Comparison of ENCODE assay signal across 19 cellular contexts in genomic region chr1:202045699-202046098, GRCh38. TPM values are rescaled to one million over a fixed set of nuclear protein-coding genes. Genes with fewer than 3 reads are reported as not detected.
DNase-seq lines count a peak whose midpoint lies in the region; ATAC-seq, FAIRE-seq and TF ChIP-seq lines count a peak whose summit lies in the region.
"Had no signal": no experiment of that assay in that cellular context is flagged by ENCODE, and none has a peak within 500 bp of the region (broad histone marks: within the 10 kb centered on the region; RNA-seq: fewer than 3 reads in every experiment).

No MANE protein-coding gene starts in this region.

- H3K36me3 Mint-ChIP-seq in MCF 10A (ENCODE audit: insufficient read depth, unreplicated experiment), result no peaks in the 10 kb centered on the region

- no TSS peak for BruUV-seq in MCF 10A (replicated peaks; lab: Mats Ljungman, UMichigan)

- H3K4me3 Mint-ChIP-seq in MCF 10A (ENCODE audit: unreplicated experiment), result no peak overlapping the region
- H3K4me3 Mint-ChIP-seq: activated B cell treated with CpG ODN at 0.5 μM for 24 hours; CD8-positive, alpha-beta memory T cell had no signal

- FAIRE-seq in HTR-8/SVneo (lab: Jason Lieb, UNC), result no peak
- FAIRE-seq: astrocyte had no signal

- intact Hi-C loops in breast epithelium (cut with DNase I; ENCODE audit: low total_unique reads), result no loop called here
- intact Hi-C loops in MCF 10A (cut with micrococcal nuclease), result no loop called here
- intact Hi-C loops in right lobe of liver (cut with DNase I), result no loop called here

- H3K4me1 ChIP-seq in breast epithelium (peaks cover 2 to 21% of the 10 kb centered on the region in 2 donors), right lobe of liver (peaks cover 0 to 27% (median 9%) of the 10 kb centered on the region in 4 donors), BE2C (no peaks in the 10 kb centered on the region; the same call in 1 of the 2 replicates)

- H3K4me3 ChIP-seq in breast epithelium, result peak overlapping the region in 1 of 3 donors; percentile 10
- no peak overlapping the region for H3K4me3 ChIP-seq in right lobe of liver
- H3K4me3 ChIP-seq in BE2C (ENCODE audit: low read depth, low read length), result no peak overlapping the region
- H3K4me3 ChIP-seq: coronary artery, heart right ventricle, thyroid gland had no signal

- POLR2A ChIA-PET in MCF 10A (lab: Yijun Ruan, JAX), result interaction anchor here (0.5 to 2.6 kb wide), 4 partner anchors 11 to 69 kb away, joined by 3 to 18 read pairs (median 4); no protein-coding TSS in a partner anchor

- H3K9me3 ChIP-seq in breast epithelium (no peaks in the 10 kb centered on the region), right lobe of liver (no peaks in the 10 kb centered on the region), BE2C (no peaks in the 10 kb centered on the region)
- H3K9me3 ChIP-seq: heart right ventricle, thyroid gland had no signal

- TF ChIP-seq POLR2A in breast epithelium (IDR thresholded peaks at IDR 0.05) (no peak), right lobe of liver (IDR thresholded peaks at IDR 0.05) (no peak)

- DNase-seq in breast epithelium (ENCODE audit: low spot score in 2 of 2) (no peak), MCF 10A (ENCODE audit: unreplicated experiment) (no peak), NCI-H345 treated with DMSO at 0.1 percent for 48 hours (lab: John Stamatoyannopoulos, UW; ENCODE audit: unreplicated experiment) (peak; percentile 75), right lobe of liver (no peak), HTR-8/SVneo (ENCODE audit: insufficient read length, low spot score) (no peak), BE2C (no peak)
- no peak for DNase-seq in activated CD8-positive, alpha-beta memory T cell treated with anti-CD3 and anti-CD28 coated beads for 24 hours
- DNase-seq in activated T-cell treated with anti-CD3 and anti-CD28 coated beads, Interleukin-2, amount 50 U/mL, for 48 hours, result no peak
- DNase-seq: activated B cell treated with CpG ODN at 0.5 μM for 24 hours; activated effector memory CD4-positive, alpha-beta T cell treated with anti-CD3 and anti-CD28 coated beads, Interleukin-2, amount 50 U/mL, for 16 hours; CD8-positive, alpha-beta memory T cell; heart right ventricle; islet precursor cell; stimulated activated CD4-positive, alpha-beta T cell treated with anti-CD3 and anti-CD28 coated beads, Interleukin-4, amount 100 ng/mL, for 4 hours; T-helper 1 cell had no signal

- no peak overlapping the region for H3K27ac Mint-ChIP-seq in MCF 10A (ENCODE audit: low read depth, unreplicated experiment)
- H3K27ac Mint-ChIP-seq: activated B cell treated with CpG ODN at 0.5 μM for 24 hours had no signal

- H3K36me3 ChIP-seq in breast epithelium (no peaks in the 10 kb centered on the region), right lobe of liver (no peaks in the 10 kb centered on the region), BE2C (no peaks in the 10 kb centered on the region)
- H3K36me3 ChIP-seq: heart right ventricle, thyroid gland had no signal

- H3K4me1 Mint-ChIP-seq in MCF 10A (ENCODE audit: insufficient read depth, unreplicated experiment), result peaks cover 20% of the 10 kb centered on the region
- H3K4me1 Mint-ChIP-seq: activated B cell treated with CpG ODN at 0.5 μM for 24 hours had no signal

- H3K27ac ChIP-seq in breast epithelium, result peak overlapping the region; percentile 94
- H3K27ac ChIP-seq in right lobe of liver, result peak overlapping the region; percentile 7 to 77 (median 76)
- H3K27ac ChIP-seq: coronary artery, heart right ventricle had no signal

- CTCF ChIA-PET in MCF 10A (lab: Yijun Ruan, JAX), result interaction anchor here (0.6 to 1.5 kb wide), 4 partner anchors 11 to 459 kb away, joined by 3 to 4 read pairs (median 3); no protein-coding TSS in a partner anchor

- H3K27me3 Mint-ChIP-seq in MCF 10A (ENCODE audit: insufficient read depth, unreplicated experiment), result no peaks in the 10 kb centered on the region

- H3K9me3 Mint-ChIP-seq in MCF 10A (ENCODE audit: unreplicated experiment), result no peaks in the 10 kb centered on the region
- H3K9me3 Mint-ChIP-seq: activated B cell treated with CpG ODN at 0.5 μM for 24 hours; CD8-positive, alpha-beta memory T cell had no signal

- H3K27me3 ChIP-seq in breast epithelium (no peaks in the 10 kb centered on the region), right lobe of liver (no peaks in the 10 kb centered on the region), BE2C (no peaks in the 10 kb centered on the region)
- H3K27me3 ChIP-seq: heart right ventricle, thyroid gland had no signal

- peak in 1 of 4 donors; percentile 2 for ATAC-seq in right lobe of liver
- ATAC-seq: heart right ventricle had no signal

- WGBS in right lobe of liver (ENCODE audit: insufficient coverage, low coverage, low lambda C conversion rate, missing lambda C conversion rate), result no CpG with 5 or more reads among the region's 2 CpGs

- no peak for TF ChIP-seq CTCF in breast epithelium (IDR thresholded peaks at IDR 0.05)
- TF ChIP-seq CTCF in MCF 10A (IDR thresholded peaks at IDR 0.05; ENCODE audit: unreplicated experiment), result no peak
- TF ChIP-seq CTCF in right lobe of liver (IDR thresholded peaks at IDR 0.05), result no peak
- TF ChIP-seq CTCF in BE2C (IDR thresholded peaks at IDR 0.05; ENCODE audit: low read depth, low read length), result no peak

RNA-seq across cellular contexts. Expression of gene ELF3, which starts 35.3 kb away (rescaled TPM):
- total RNA-seq in breast epithelium (1,000 to 10,000 TPM in 1 of 3 donors, 100 to 1,000 TPM in 1, 1 to 10 TPM in 1; 1.3 to 1,061 (median 367) TPM), MCF 10A (2022) (0.10 and 0.33 TPM in 2 replicates), right lobe of liver (100 to 1,000 TPM in 1 of 6 experiments, 10 to 100 TPM in 5; 12.6 to 266 (median 57.8) TPM)
- polyA plus RNA-seq in BE2C (2012; ENCODE audit: insufficient read depth, insufficient read length, low read depth), result not detected
- total RNA-seq: skeletal muscle tissue had no signal
- polyA plus RNA-seq: CD8-positive, alpha-beta memory T cell had no signal
